17 cellular contexts compared by ENCODE assay signal in genomic region chr13:108621421-108621820, GRCh38. TPM values are rescaled to one million over a fixed set of nuclear protein-coding genes. Genes with fewer than 3 reads are reported as not detected.
"Had no signal": no experiment of that assay in that cellular context is flagged by ENCODE, and none has a peak within 500 bp of the region (broad histone marks: within the 10 kb centered on the region; RNA-seq: fewer than 3 reads in every experiment).

No MANE protein-coding gene starts in this region.

- H3K27me3 Mint-ChIP-seq: activated T-cell treated with anti-CD3 and anti-CD28 coated beads, Interleukin-2, amount 50 U/mL, for 24 hours; stimulated activated naive CD8-positive, alpha-beta T cell treated with anti-CD3 and anti-CD28 coated beads, Interleukin-15, amount 100 ng/mL, for 72 hours had no signal

- DNase-seq: activated CD4-positive, alpha-beta T cell treated with anti-CD3 and anti-CD28 coated beads for 1 hour; activated naive CD4-positive, alpha-beta T cell; activated T-cell treated with anti-CD3 and anti-CD28 coated beads, Interleukin-2, amount 50 U/mL, for 24 hours; cerebellar nuclear complex; gastrocnemius medialis; head of caudate nucleus; lower lobe of right lung; mesendoderm; mucosa of descending colon; nephron progenitor cell; small intestine; stimulated activated CD4-positive, alpha-beta T cell treated with anti-CD3 and anti-CD28 coated beads, Interleukin-2, amount 100 ng/mL, for 24 hours; stimulated activated naive CD8-positive, alpha-beta T cell treated with anti-CD3 and anti-CD28 coated beads, Interleukin-15, amount 100 ng/mL, for 72 hours had no signal

- H3K36me3 Mint-ChIP-seq: activated naive CD8-positive, alpha-beta T cell; stimulated activated effector memory CD8-positive, alpha-beta T cell treated with anti-CD3 and anti-CD28 coated beads, Interleukin-12 subunit alpha, Interleukin-12 subunit beta, amount 100 ng/mL, for 72 hours had no signal

- H3K4me3 Mint-ChIP-seq: activated naive CD8-positive, alpha-beta T cell; activated T-cell treated with anti-CD3 and anti-CD28 coated beads, Interleukin-2, amount 50 U/mL, for 24 hours; nephron progenitor cell; stimulated activated effector memory CD8-positive, alpha-beta T cell treated with anti-CD3 and anti-CD28 coated beads, Interleukin-12 subunit alpha, Interleukin-12 subunit beta, amount 100 ng/mL, for 72 hours; stimulated activated naive CD8-positive, alpha-beta T cell treated with anti-CD3 and anti-CD28 coated beads, Interleukin-15, amount 100 ng/mL, for 72 hours had no signal

- H3K27ac Mint-ChIP-seq: activated naive CD8-positive, alpha-beta T cell; activated T-cell treated with anti-CD3 and anti-CD28 coated beads, Interleukin-2, amount 50 U/mL, for 24 hours; activated T-helper 2 cell treated with anti-CD3 and anti-CD28 coated beads, Interferon-gamma antibody, Interleukin-2, Interleukin-4, amounts not matched to agents 10 μg/mL and 5 μg/mL and 100 μg/mL, durations not matched to agents 14 hours and 24 hours and 36 hours; nephron progenitor cell; stimulated activated effector memory CD8-positive, alpha-beta T cell treated with anti-CD3 and anti-CD28 coated beads, Interleukin-12 subunit alpha, Interleukin-12 subunit beta, amount 100 ng/mL, for 72 hours; stimulated activated naive CD8-positive, alpha-beta T cell treated with anti-CD3 and anti-CD28 coated beads, Interleukin-15, amount 100 ng/mL, for 72 hours had no signal

- H3K4me1 Mint-ChIP-seq: nephron progenitor cell; stimulated activated effector memory CD8-positive, alpha-beta T cell treated with anti-CD3 and anti-CD28 coated beads, Interleukin-12 subunit alpha, Interleukin-12 subunit beta, amount 100 ng/mL, for 72 hours; stimulated activated naive CD8-positive, alpha-beta T cell treated with anti-CD3 and anti-CD28 coated beads, Interleukin-15, amount 100 ng/mL, for 72 hours had no signal

- H3K9me3 Mint-ChIP-seq: activated T-helper 2 cell treated with anti-CD3 and anti-CD28 coated beads, Interferon-gamma antibody, Interleukin-2, Interleukin-4, amounts not matched to agents 10 μg/mL and 5 μg/mL and 100 μg/mL, durations not matched to agents 14 hours and 24 hours and 36 hours; nephron progenitor cell; stimulated activated naive CD8-positive, alpha-beta T cell treated with anti-CD3 and anti-CD28 coated beads, Interleukin-15, amount 100 ng/mL, for 72 hours had no signal

RNA-seq across cellular contexts. Expression of gene MYO16, which starts 8.0 kb away (rescaled TPM):
- total RNA-seq: activated T-helper 2 cell treated with anti-CD3 and anti-CD28 coated beads, Interferon-gamma antibody, Interleukin-2, Interleukin-4, amounts not matched to agents 10 μg/mL and 5 μg/mL and 100 μg/mL, durations not matched to agents 14 hours and 24 hours and 36 hours; pulmonary artery endothelial cell had no signal
